Comparison of ENCODE assay signal across 20 cellular contexts in genomic region chr18:11658989-11659388, GRCh38. TPM values are rescaled to one million over a fixed set of nuclear protein-coding genes. Genes with fewer than 3 reads are reported as not detected.
A peak's percentile ranks its signal among the peaks of the same experiment; 100 is the strongest.
DNase-seq lines count a peak whose midpoint lies in the region; ATAC-seq, FAIRE-seq and TF ChIP-seq lines count a peak whose summit lies in the region.
"Had no signal": no experiment of that assay in that cellular context is flagged by ENCODE, and none has a peak within 500 bp of the region (broad histone marks: within the 10 kb centered on the region; RNA-seq: fewer than 3 reads in every experiment).

No MANE protein-coding gene starts in this region.

- H2AFZ ChIP-seq in HepG2 (ENCODE audit: low read length) (no peak overlapping the region), mammary epithelial cell (ENCODE audit: low read depth, low read length) (peak overlapping the region; percentile 21), keratinocyte (ENCODE audit: control insufficient read depth, low read length) (no peak overlapping the region)

- intact Hi-C loops in HepG2 (cut with micrococcal nuclease; ENCODE audit: unreplicated experiment) (loop anchor here (10.0 kb wide), 1 partner anchor 86 kb away; no protein-coding TSS in a partner anchor), right lobe of liver (cut with DNase I) (no loop called here), mammary epithelial cell (cut with micrococcal nuclease) (loop anchor here (2.0 to 10.0 kb wide), 3 partner anchors 248 to 380 kb away; partner anchors contain the start of gene MPPE1), vagina (cut with DNase I) (no loop called here), aorta (cut with DNase I) (loop anchor here in 1 of 2 donors (10.0 kb wide), 4 partner anchors 76 to 376 kb away; partner anchors contain the start of gene CHMP1B)

- no peak overlapping the region for H3K4me3 Mint-ChIP-seq in endothelial cell (ENCODE audit: unreplicated experiment)

- WGBS in HepG2 (ENCODE audit: low lambda C conversion rate), result 19% methylated on average over 2 of the region's 6 CpGs
- WGBS in right lobe of liver (ENCODE audit: insufficient coverage, low coverage, low lambda C conversion rate, missing lambda C conversion rate), result 72% methylated on average over 2 of the region's 6 CpGs
- WGBS in mammary epithelial cell (ENCODE audit: low coverage, missing lambda C conversion rate), result 48% methylated on average over 6 of the region's 6 CpGs
- WGBS in aorta, 2 donors, result 93 to 96% methylated on average over 6 of the region's 6 CpGs

- H3K9me3 ChIP-seq in HepG2 (ENCODE audit: low read length) (no peaks in the 10 kb centered on the region), right lobe of liver (no peaks in the 10 kb centered on the region), mammary epithelial cell (replicated peaks; ENCODE audit: insufficient read depth, low read length) (no peaks in the 10 kb centered on the region), keratinocyte (ENCODE audit: control insufficient read depth, low read depth, low read length) (no peaks in the 10 kb centered on the region), vagina (no peaks in the 10 kb centered on the region), aorta (ENCODE audit: control insufficient read depth, low read length) (no peaks in the 10 kb centered on the region)
- H3K9me3 ChIP-seq: A549, SJCRH30 had no signal

- no peak overlapping the region for H3K9ac ChIP-seq in HepG2 (ENCODE audit: insufficient read depth, low read depth, low read length)
- H3K9ac ChIP-seq in mammary epithelial cell (ENCODE audit: insufficient read depth, low read length), result no peak overlapping the region
- H3K9ac ChIP-seq in keratinocyte (ENCODE audit: control insufficient read depth, extremely low read depth, insufficient read depth, low read length), result no peak overlapping the region

- in situ Hi-C loops in HepG2 (cut with HindIII; ENCODE audit: extremely low pct_ligation_motif_present, low pct_unique_long_range_greater_than_20kb), result loop anchor here (10.0 kb wide), 2 partner anchors 66 to 386 kb away; no protein-coding TSS in a partner anchor
- in situ Hi-C loops in mammary epithelial cell (cut with MboI; ENCODE audit: low sequenced_read_pairs in 2 of 2), result loop anchor here (5.0 to 25.0 kb wide), 4 partner anchors 68 to 378 kb away; partner anchors contain the start of gene CHMP1B (in 1 of the 2)

- FAIRE-seq in HepG2 (lab: Jason Lieb, UNC) (no peak), keratinocyte (lab: Jason Lieb, UNC) (peak; percentile 97)
- FAIRE-seq: A549, GM19239 had no signal

- H3K27me3 ChIP-seq in HepG2 (ENCODE audit: control insufficient read depth in 1 of 2, insufficient read depth in 2 of 2, low read length in 2 of 2) (peaks cover 6 to 33% of the 10 kb centered on the region in 2 experiments; a peak in 4 of 5 replicates), right lobe of liver (no peaks in the 10 kb centered on the region), mammary epithelial cell (ENCODE audit: insufficient read depth, low read length) (no peaks in the 10 kb centered on the region), keratinocyte (ENCODE audit: control insufficient read depth, extremely low read depth, insufficient read depth, low read length) (no peaks in the 10 kb centered on the region), vagina (no peaks in the 10 kb centered on the region), aorta (ENCODE audit: control insufficient read depth in 1 of 2, insufficient read depth in 2 of 2, low read length in 1 of 2) (no peaks in the 10 kb centered on the region)
- H3K27me3 ChIP-seq: SJCRH30 had no signal

- no peak overlapping the region for H3K27ac Mint-ChIP-seq in endothelial cell (ENCODE audit: unreplicated experiment)

- no peaks in the 10 kb centered on the region for H3K9me1 ChIP-seq in keratinocyte (ENCODE audit: control insufficient read depth, extremely low read depth, insufficient read depth, low read length)

- no peaks in the 10 kb centered on the region for H3K9me3 Mint-ChIP-seq in endothelial cell (ENCODE audit: unreplicated experiment)

- H4K20me1 ChIP-seq in HepG2 (ENCODE audit: insufficient read depth, low read length) (no peaks in the 10 kb centered on the region), mammary epithelial cell (ENCODE audit: insufficient read depth, low read length) (no peaks in the 10 kb centered on the region), keratinocyte (ENCODE audit: control insufficient read depth, extremely low read depth, insufficient read depth, low read length) (no peaks in the 10 kb centered on the region)

- TF ChIP-seq EP300 in HepG2 (IDR thresholded peaks at IDR 0.05; ENCODE audit: low read depth in 2 of 2, low read length in 2 of 2) (no peak), HepG2 (CRISPR knock-in tag; IDR thresholded peaks at IDR 0.05; ENCODE audit: borderline replicate concordance) (no peak)

- H3K4me2 ChIP-seq in HepG2 (ENCODE audit: low read depth, low read length), result no peak overlapping the region
- peak overlapping the region; percentile 4 for H3K4me2 ChIP-seq in mammary epithelial cell (ENCODE audit: insufficient read depth, low read depth, low read length)
- H3K4me2 ChIP-seq in keratinocyte (ENCODE audit: control insufficient read depth, extremely low read depth, insufficient read depth, low read depth, low read length), result no peak overlapping the region
- H3K4me2 ChIP-seq: A549 had no signal

- peak; percentile 63; the same call in 2 of the 3 replicates for ATAC-seq in HepG2
- ATAC-seq in right lobe of liver, result no peak
- ATAC-seq in aorta (ENCODE audit: low FRiP score), result no peak
- ATAC-seq: A549, HCT116 had no signal

- DNase-seq in HepG2 (ENCODE audit: low spot score), result peak; percentile 7
- DNase-seq in right lobe of liver, result no peak
- DNase-seq in mammary epithelial cell, result peak; percentile 90
- DNase-seq in keratinocyte (ENCODE audit: low read depth, low spot score), result peak; percentile 45
- DNase-seq in vagina (ENCODE audit: extremely low spot score in 2 of 2), result peak; percentile 75 to 95
- no peak for DNase-seq in aorta
- no peak for DNase-seq in NCI-H2107 treated with DMSO at 0.1 percent for 48 hours (lab: John Stamatoyannopoulos, UW; ENCODE audit: unreplicated experiment)
- DNase-seq in endothelial cell (ENCODE audit: low spot score), result no peak
- DNase-seq: DMS79 treated with DMSO at 0.1 percent for 48 hours, GF-D8, KG1, MM.1S, NCI-H1105, NCI-H1694 treated with DMSO at 0.1 percent for 48 hours, NCI-H446 treated with DMSO at 0.1 percent for 48 hours, NCI-H82, SJCRH30 had no signal

- no peaks in the 10 kb centered on the region for H3K36me3 Mint-ChIP-seq in endothelial cell (ENCODE audit: low read depth, unreplicated experiment)

- no peak for TF ChIP-seq RAD21 in HepG2 (CRISPR knock-in tag; IDR thresholded peaks at IDR 0.05)

- dilution Hi-C loops in mammary epithelial cell (cut with HindIII; ENCODE audit: low sequenced_read_pairs), result no loop called here
- dilution Hi-C loops in keratinocyte (cut with MboI; ENCODE audit: extremely low pct_ligation_motif_present, low sequenced_read_pairs), result no loop called here

- H3K4me1 ChIP-seq in HepG2 (ENCODE audit: insufficient read depth, low read length) (no peaks in the 10 kb centered on the region), right lobe of liver (no peaks in the 10 kb centered on the region), mammary epithelial cell (ENCODE audit: insufficient read depth, low read length) (peaks cover 31% of the 10 kb centered on the region), keratinocyte (ENCODE audit: control insufficient read depth, extremely low read depth, insufficient read depth, low read length) (peaks cover 30% of the 10 kb centered on the region), vagina (no peaks in the 10 kb centered on the region), aorta (ENCODE audit: control insufficient read depth in 1 of 2, insufficient read depth in 2 of 2, low read length in 2 of 2) (no peaks in the 10 kb centered on the region)
- H3K4me1 ChIP-seq: A549, SJCRH30 had no signal

- TF ChIP-seq CTCF in HepG2 (CRISPR knock-in tag; IDR thresholded peaks at IDR 0.05), result no peak
- no peak for TF ChIP-seq CTCF in right lobe of liver (IDR thresholded peaks at IDR 0.05)
- no peak for TF ChIP-seq CTCF in mammary epithelial cell (conservative IDR thresholded peaks at IDR 0.05 in 1 of 2, IDR thresholded peaks at IDR 0.05 in 1 of 2; ENCODE audit: extremely low read depth in 1 of 2, insufficient read depth in 1 of 2, low read depth in 1 of 2, low read length in 2 of 2)
- TF ChIP-seq CTCF in keratinocyte (optimal IDR thresholded peaks at IDR 0.05 in 1 of 3, IDR thresholded peaks at IDR 0.05 in 1 of 3, conservative IDR thresholded peaks at IDR 0.05 in 1 of 3; ENCODE audit: extremely low read depth in 1 of 3, insufficient read depth in 2 of 3, low read length in 3 of 3), result no peak
- no peak for TF ChIP-seq CTCF in vagina (IDR thresholded peaks at IDR 0.05)
- TF ChIP-seq CTCF in endothelial cell (IDR thresholded peaks at IDR 0.05; ENCODE audit: unreplicated experiment), result no peak

- peaks cover 12% of the 10 kb centered on the region for H3K4me1 Mint-ChIP-seq in endothelial cell (ENCODE audit: unreplicated experiment)

- H3K36me3 ChIP-seq in HepG2 (replicated peaks in 1 of 2; ENCODE audit: control insufficient read depth in 1 of 2, insufficient read depth in 2 of 2, low read length in 2 of 2), result no peaks in the 10 kb centered on the region
- no peaks in the 10 kb centered on the region for H3K36me3 ChIP-seq in right lobe of liver
- no peaks in the 10 kb centered on the region for H3K36me3 ChIP-seq in mammary epithelial cell (ENCODE audit: insufficient read depth, low read length)
- H3K36me3 ChIP-seq in keratinocyte (ENCODE audit: control insufficient read depth in 2 of 2, extremely low read depth in 1 of 2, insufficient read depth in 2 of 2, low read length in 2 of 2), result no peaks in the 10 kb centered on the region
- no peaks in the 10 kb centered on the region for H3K36me3 ChIP-seq in vagina
- H3K36me3 ChIP-seq in aorta (ENCODE audit: control insufficient read depth in 1 of 2, insufficient read depth in 2 of 2, low read length in 1 of 2), result no peaks in the 10 kb centered on the region
- H3K36me3 ChIP-seq: SJCRH30 had no signal

- H3K27me3 Mint-ChIP-seq in endothelial cell (ENCODE audit: unreplicated experiment), result peaks cover 10% of the 10 kb centered on the region

- H3K79me2 ChIP-seq in HepG2 (ENCODE audit: insufficient read depth, low read length) (no peaks in the 10 kb centered on the region), mammary epithelial cell (ENCODE audit: insufficient read depth, low read length) (no peaks in the 10 kb centered on the region), keratinocyte (ENCODE audit: control insufficient read depth, insufficient read depth, low read length) (no peaks in the 10 kb centered on the region)

- H3K27ac ChIP-seq in HepG2 (ENCODE audit: extremely low read length, insufficient read depth, low read length) (no peak overlapping the region), right lobe of liver (no peak overlapping the region), mammary epithelial cell (ENCODE audit: insufficient read depth, low read depth, low read length) (no peak overlapping the region), keratinocyte (ENCODE audit: control insufficient read depth, insufficient read depth, low read length) (no peak overlapping the region), vagina (no peak overlapping the region), aorta (ENCODE audit: low read depth in 1 of 2, low read length in 2 of 2) (no peak overlapping the region)
- H3K27ac ChIP-seq: A549, SJCRH30 had no signal

- TF ChIP-seq POLR2A in HepG2 (IDR thresholded peaks at IDR 0.05; ENCODE audit: insufficient read depth in 1 of 2, low read depth in 2 of 2, low read length in 2 of 2) (no peak), right lobe of liver (IDR thresholded peaks at IDR 0.05) (no peak), vagina (IDR thresholded peaks at IDR 0.05) (no peak)

- BruUV-seq in HepG2 (replicated peaks; lab: Mats Ljungman, UMichigan) (no TSS peak), mammary epithelial cell (replicated peaks; lab: Mats Ljungman, UMichigan) (no TSS peak)

- no peak overlapping the region for H3K4me3 ChIP-seq in HepG2 (replicated peaks in 1 of 3; ENCODE audit: insufficient read depth in 1 of 3, low read depth in 2 of 3, low read length in 3 of 3)
- no peak overlapping the region for H3K4me3 ChIP-seq in right lobe of liver
- H3K4me3 ChIP-seq in mammary epithelial cell (replicated peaks in 1 of 3; ENCODE audit: insufficient read depth in 1 of 3, low read depth in 2 of 3, low read length in 3 of 3), result no peak overlapping the region
- no peak overlapping the region for H3K4me3 ChIP-seq in keratinocyte (ENCODE audit: control insufficient read depth in 2 of 3, extremely low read depth in 1 of 3, insufficient read depth in 2 of 3, low read depth in 1 of 3, low read length in 3 of 3)
- H3K4me3 ChIP-seq in vagina, result no peak overlapping the region
- H3K4me3 ChIP-seq in aorta (ENCODE audit: low read length in 2 of 2), result no peak overlapping the region
- H3K4me3 ChIP-seq: A549, SJCRH30 had no signal

- CTCF ChIA-PET in HepG2 (lab: Yijun Ruan, JAX; ENCODE audit: low intra/inter-chr PET ratio, low total read pairs) (no interaction called here), mammary epithelial cell (lab: Charles Lee; ENCODE audit: low non-redundant PET) (interaction anchor here (0.7 kb wide), 1 partner anchor 340 kb away, joined by 4 read pairs; no protein-coding TSS in a partner anchor)

- POLR2A ChIA-PET in HepG2 (lab: Yijun Ruan, JAX), result no interaction called here

RNA-seq across cellular contexts. Expression of gene GNAL, which starts 30.1 kb away (rescaled TPM):
- 1.3 and 1.4 TPM in 2 replicates for total RNA-seq in HepG2 (2016; rRNA removed; fragmentation: Illumina TruSeq; extraction: Trizol)
- 0.97 and 1.0 TPM in 2 replicates for total RNA-seq in HepG2 (2016; cell fraction: cytosol; rRNA removed; fragmentation: Illumina TruSeq; extraction: Trizol; ENCODE audit: low read depth)
- 1.6 and 1.8 TPM in 2 replicates for total RNA-seq in HepG2 (2016; cell fraction: insoluble cytoplasmic fraction; rRNA removed; fragmentation: Illumina TruSeq; extraction: Trizol)
- 2.8 and 3.0 TPM in 2 replicates for total RNA-seq in HepG2 (2016; cell fraction: membrane; rRNA removed; fragmentation: Illumina TruSeq; extraction: Trizol)
- 1.2 and 1.8 TPM in 2 replicates for total RNA-seq in HepG2 (2016; cell fraction: nucleus; rRNA removed; fragmentation: Illumina TruSeq; extraction: Trizol)
- polyA plus RNA-seq in HepG2 (2011; rRNA removed), result 0.63 and 0.87 TPM in 2 replicates
- polyA plus RNA-seq in HepG2 (2011; cell fraction: cytosol; rRNA removed), result 0.74 and 0.78 TPM in 2 replicates
- polyA plus RNA-seq in HepG2 (2011; cell fraction: nucleus; rRNA removed), result 0.45 and 0.61 TPM in 2 replicates
- 1.1 and 1.7 TPM in 2 replicates for polyA plus RNA-seq in HepG2 (2012)
- 1.6 and 1.7 TPM in 2 replicates for polyA plus RNA-seq in HepG2 (2016; cell fraction: cytosol; fragmentation: Illumina TruSeq; extraction: Trizol; ENCODE audit: low read depth)
- 1.2 and 1.4 TPM in 2 replicates for polyA plus RNA-seq in HepG2 (2016; cell fraction: insoluble cytoplasmic fraction; fragmentation: Illumina TruSeq; extraction: Trizol; ENCODE audit: low read depth)
- 1.9 and 2.7 TPM in 2 replicates for polyA plus RNA-seq in HepG2 (2016; cell fraction: membrane; fragmentation: Illumina TruSeq; extraction: Trizol; ENCODE audit: low read depth)
- polyA plus RNA-seq in HepG2 (2016; cell fraction: nucleus; fragmentation: Illumina TruSeq; extraction: Trizol; ENCODE audit: insufficient read depth, low read depth), result 0.96 and 1.1 TPM in 2 replicates
- 0.96 and 9.4 TPM in 2 replicates for polyA minus RNA-seq in HepG2 (2011; rRNA and poly(A)+ RNA removed; ENCODE audit: low replicate concordance)
- 1.1 and 2.1 TPM in 2 replicates for polyA minus RNA-seq in HepG2 (2011; cell fraction: cytosol; rRNA and poly(A)+ RNA removed)
- polyA minus RNA-seq in HepG2 (2011; cell fraction: nucleus; rRNA and poly(A)+ RNA removed), result 1.7 TPM in 2 replicates
- total RNA-seq in right lobe of liver, result 1 to 10 TPM in 4 of 6 experiments, under 1 TPM in 2; 0.19 to 1.9 (median 1.2) TPM
- 10 to 100 TPM; 35.0 to 40.8 TPM for total RNA-seq in mammary epithelial cell
- polyA plus RNA-seq in mammary epithelial cell, result 19.5 TPM
- 108 TPM for polyA minus RNA-seq in mammary epithelial cell
- polyA plus RNA-seq in keratinocyte, result 21.9 to 30.0 TPM (median 28.4 TPM) in 3 replicates
- polyA plus RNA-seq in keratinocyte (2011; ENCODE audit: low read depth), result 18.3 TPM
- 20.5 and 33.1 TPM in 2 replicates for polyA plus RNA-seq in keratinocyte (2011; cell fraction: cytosol; rRNA removed)
- 15.7 and 18.8 TPM in 2 replicates for polyA plus RNA-seq in keratinocyte (2011; cell fraction: nucleus; rRNA removed)
- polyA plus RNA-seq in keratinocyte (2012; ENCODE audit: low replicate concordance), result 18.4 and 21.3 TPM in 2 replicates
- polyA minus RNA-seq in keratinocyte, result 27.1 to 37.6 TPM (median 34.0 TPM) in 3 replicates
- 32.6 TPM for polyA minus RNA-seq in keratinocyte (2011; cell fraction: cytosol; rRNA and poly(A)+ RNA removed)
- polyA minus RNA-seq in keratinocyte (2011; cell fraction: nucleus; rRNA and poly(A)+ RNA removed), result 18.1 and 46.0 TPM in 2 replicates
- total RNA-seq in vagina, result 23.3 TPM
- total RNA-seq in aorta, result 10 to 100 TPM; 12.0 to 15.5 TPM
- 1 to 10 TPM; 2.0 to 2.7 TPM for polyA plus RNA-seq in aorta
- total RNA-seq in endothelial cell (ENCODE audit: unreplicated experiment), result 9.7 TPM

RNA-seq across cellular contexts. Expression of gene SLC35G4, which starts 49.6 kb away (rescaled TPM):
- total RNA-seq in HepG2 (2016; rRNA removed; fragmentation: Illumina TruSeq; extraction: Trizol) (not detected in 2 replicates), right lobe of liver (not detected), mammary epithelial cell (not detected), vagina (not detected), aorta (not detected), endothelial cell (ENCODE audit: unreplicated experiment) (not detected)
- not detected in 2 replicates for total RNA-seq in HepG2 (2016; cell fraction: cytosol; rRNA removed; fragmentation: Illumina TruSeq; extraction: Trizol; ENCODE audit: low read depth)
- total RNA-seq in HepG2 (2016; cell fraction: insoluble cytoplasmic fraction; rRNA removed; fragmentation: Illumina TruSeq; extraction: Trizol), result not detected in 2 replicates
- total RNA-seq in HepG2 (2016; cell fraction: membrane; rRNA removed; fragmentation: Illumina TruSeq; extraction: Trizol), result not detected in 2 replicates
- not detected in 2 replicates for total RNA-seq in HepG2 (2016; cell fraction: nucleus; rRNA removed; fragmentation: Illumina TruSeq; extraction: Trizol)
- polyA plus RNA-seq in HepG2 (2011; rRNA removed) (not detected in 2 replicates), mammary epithelial cell (not detected), keratinocyte (not detected in 3 replicates), aorta (not detected)
- polyA plus RNA-seq in HepG2 (2011; cell fraction: cytosol; rRNA removed), result not detected in 2 replicates
- not detected in 2 replicates for polyA plus RNA-seq in HepG2 (2011; cell fraction: nucleus; rRNA removed)
- polyA plus RNA-seq in HepG2 (2012), result not detected in 2 replicates
- polyA plus RNA-seq in HepG2 (2016; cell fraction: cytosol; fragmentation: Illumina TruSeq; extraction: Trizol; ENCODE audit: low read depth), result not detected in 2 replicates
- not detected in 2 replicates for polyA plus RNA-seq in HepG2 (2016; cell fraction: insoluble cytoplasmic fraction; fragmentation: Illumina TruSeq; extraction: Trizol; ENCODE audit: low read depth)
- polyA plus RNA-seq in HepG2 (2016; cell fraction: membrane; fragmentation: Illumina TruSeq; extraction: Trizol; ENCODE audit: low read depth), result not detected in 2 replicates
- not detected in 2 replicates for polyA plus RNA-seq in HepG2 (2016; cell fraction: nucleus; fragmentation: Illumina TruSeq; extraction: Trizol; ENCODE audit: insufficient read depth, low read depth)
- not detected in 2 replicates for polyA minus RNA-seq in HepG2 (2011; rRNA and poly(A)+ RNA removed; ENCODE audit: low replicate concordance)
- not detected in 2 replicates for polyA minus RNA-seq in HepG2 (2011; cell fraction: cytosol; rRNA and poly(A)+ RNA removed)
- polyA minus RNA-seq in HepG2 (2011; cell fraction: nucleus; rRNA and poly(A)+ RNA removed), result not detected in 2 replicates
- polyA minus RNA-seq in mammary epithelial cell (not detected), keratinocyte (not detected in 3 replicates)
- polyA plus RNA-seq in keratinocyte (2011; ENCODE audit: low read depth), result not detected
- not detected in 2 replicates for polyA plus RNA-seq in keratinocyte (2011; cell fraction: cytosol; rRNA removed)
- not detected in 2 replicates for polyA plus RNA-seq in keratinocyte (2011; cell fraction: nucleus; rRNA removed)
- polyA plus RNA-seq in keratinocyte (2012; ENCODE audit: low replicate concordance), result not detected in 2 replicates
- polyA minus RNA-seq in keratinocyte (2011; cell fraction: cytosol; rRNA and poly(A)+ RNA removed), result not detected
- not detected in 2 replicates for polyA minus RNA-seq in keratinocyte (2011; cell fraction: nucleus; rRNA and poly(A)+ RNA removed)
- total RNA-seq: SJCRH30 had no signal
- polyA plus RNA-seq: A549 had no signal

Comparison
In these comparisons a context has a peak if more than half of its experiments do, and no peak if none do; other contexts are left out.
1. DNase-seq: peak in HepG2 (single experiment), mammary epithelial cell (single experiment), keratinocyte (single experiment) and vagina (2 of 2); none in right lobe of liver (0 of 3), aorta (0 of 2), NCI-H2107 treated with DMSO at 0.1 percent for 48 hours (single experiment) and endothelial cell (single experiment).
2. intact Hi-C loops: an anchor here in HepG2 (10.0 kb wide) and mammary epithelial cell (2.0 to 10.0 kb wide); none called in right lobe of liver and vagina.